In the genomic region with DNA sequence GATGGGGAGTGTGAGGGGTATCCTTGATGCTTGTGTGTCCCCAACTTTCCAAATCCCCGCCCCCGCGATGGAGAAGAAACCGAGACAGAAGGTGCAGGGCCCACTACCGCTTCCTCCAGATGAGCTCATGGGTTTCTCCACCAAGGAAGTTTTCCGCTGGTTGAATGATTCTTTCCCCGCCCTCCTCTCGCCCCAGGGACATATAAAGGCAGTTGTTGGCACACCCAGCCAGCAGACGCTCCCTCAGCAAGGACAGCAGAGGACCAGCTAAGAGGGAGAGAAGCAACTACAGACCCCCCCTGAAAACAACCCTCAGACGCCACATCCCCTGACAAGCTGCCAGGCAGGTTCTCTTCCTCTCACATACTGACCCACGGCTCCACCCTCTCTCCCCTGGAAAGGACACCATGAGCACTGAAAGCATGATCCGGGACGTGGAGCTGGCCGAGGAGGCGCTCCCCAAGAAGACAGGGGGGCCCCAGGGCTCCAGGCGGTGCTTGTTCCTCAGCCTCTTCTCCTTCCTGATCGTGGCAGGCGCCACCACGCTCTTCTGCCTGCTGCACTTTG, we compare ENCODE assay signal across 9 cellular contexts. TPM values are rescaled to one million over a fixed set of nuclear protein-coding genes. Genes with fewer than 3 reads are reported as not detected.
A peak's percentile ranks its signal among the peaks of the same experiment; 100 is the strongest.
DNase-seq lines count a peak whose midpoint lies in the region; ATAC-seq and TF ChIP-seq lines count a peak whose summit lies in the region.
"Had no signal": no experiment of that assay in that cellular context is flagged by ENCODE, and none has a peak within 500 bp of the region (broad histone marks: within the 10 kb centered on the region; RNA-seq: fewer than 3 reads in every experiment).

TSS of gene TNF (plus strand) at position 231 of the 567 bp plus-strand sequence. CDS start at position 408, 177 bp downstream.

- peaks cover 9% of the 10 kb centered on the region for H3K36me3 Mint-ChIP-seq in memory B cell
- H3K36me3 Mint-ChIP-seq in stimulated activated naive CD8-positive, alpha-beta T cell treated with anti-CD3 and anti-CD28 coated beads, Interleukin-15, Interleukin-2, amounts not matched to agents 100 ng/mL and 50 ng/mL, for 24 hours (ENCODE audit: low read depth), result peaks cover 56% of the 10 kb centered on the region

- peak within 1 kb of the TSS; percentile 88 for H3K4me3 Mint-ChIP-seq in memory B cell
- H3K4me3 Mint-ChIP-seq in stimulated activated naive CD8-positive, alpha-beta T cell treated with anti-CD3 and anti-CD28 coated beads, Interleukin-15, Interleukin-2, amounts not matched to agents 100 ng/mL and 50 ng/mL, for 24 hours, result peak within 1 kb of the TSS; percentile 98

- H3K27me3 Mint-ChIP-seq in memory B cell, result no peaks in the 10 kb centered on the region
- no peaks in the 10 kb centered on the region for H3K27me3 Mint-ChIP-seq in stimulated activated naive CD8-positive, alpha-beta T cell treated with anti-CD3 and anti-CD28 coated beads, Interleukin-15, Interleukin-2, amounts not matched to agents 100 ng/mL and 50 ng/mL, for 24 hours

- DNase-seq in Caki2 (ENCODE audit: low read depth), result peak; percentile 71
- peak; percentile 67 for DNase-seq in RPMI7951 (ENCODE audit: low read depth)
- peak; percentile 75 for DNase-seq in activated naive CD4-positive, alpha-beta T cell treated with anti-CD3 and anti-CD28 coated beads, Interleukin-2, amount 50 U/mL, for 16 hours
- DNase-seq in memory B cell (ENCODE audit: low spot score in 2 of 2), result peak in 1 of 2 donors; percentile 29
- DNase-seq in GOT3 (lab: John Stamatoyannopoulos, UW), result no peak
- no peak for DNase-seq in foreskin fibroblast
- no peak for DNase-seq in NCI-H2081 (lab: John Stamatoyannopoulos, UW)

- in situ Hi-C loops in Caki2 (cut with HindIII; ENCODE audit: low pct_unique_long_range_greater_than_20kb, low sequenced_read_pairs), result no loop called here

- H3K27ac Mint-ChIP-seq in memory B cell, result peak within 1 kb of the TSS; percentile 95
- peak within 1 kb of the TSS; percentile 100 for H3K27ac Mint-ChIP-seq in stimulated activated naive CD8-positive, alpha-beta T cell treated with anti-CD3 and anti-CD28 coated beads, Interleukin-15, Interleukin-2, amounts not matched to agents 100 ng/mL and 50 ng/mL, for 24 hours

- no peaks in the 10 kb centered on the region for H3K9me3 Mint-ChIP-seq in memory B cell
- H3K9me3 Mint-ChIP-seq in stimulated activated naive CD8-positive, alpha-beta T cell treated with anti-CD3 and anti-CD28 coated beads, Interleukin-15, Interleukin-2, amounts not matched to agents 100 ng/mL and 50 ng/mL, for 24 hours, result no peaks in the 10 kb centered on the region

- peak; percentile 13 for ATAC-seq in memory B cell (ENCODE audit: low read depth)

- peaks cover 63% of the 10 kb centered on the region for H3K4me1 Mint-ChIP-seq in memory B cell
- H3K4me1 Mint-ChIP-seq in stimulated activated naive CD8-positive, alpha-beta T cell treated with anti-CD3 and anti-CD28 coated beads, Interleukin-15, Interleukin-2, amounts not matched to agents 100 ng/mL and 50 ng/mL, for 24 hours (ENCODE audit: low read depth), result peaks cover 97% of the 10 kb centered on the region

- H3K4me3 ChIP-seq in foreskin fibroblast (ENCODE audit: low read depth in 1 of 2, low read length in 2 of 2), result no peak within 1 kb of the TSS
- H3K4me3 ChIP-seq: cardiac muscle cell had no signal

- no peak for TF ChIP-seq CTCF in foreskin fibroblast (IDR thresholded peaks at IDR 0.05; ENCODE audit: low read depth, low read length)

RNA-seq across cellular contexts. Expression of gene TNF, which starts in this region (rescaled TPM):
- total RNA-seq in Caki2 (2014; rRNA removed; shearing (Covaris generic); ENCODE audit: low replicate concordance), result 0.91 and 4.3 TPM in 2 replicates
- total RNA-seq in RPMI7951 (2014; rRNA removed; shearing (Covaris generic)), result 1.7 TPM in 2 replicates
- total RNA-seq: cardiac muscle cell had no signal

Comparison
In these comparisons a context has a peak if more than half of its experiments do, and no peak if none do; other contexts are left out.
1. DNase-seq: peak in Caki2 (single experiment), RPMI7951 (single experiment) and activated naive CD4-positive, alpha-beta T cell treated with anti-CD3 and anti-CD28 coated beads, Interleukin-2, amount 50 U/mL, for 16 hours (single experiment); none in GOT3 (single experiment), foreskin fibroblast (0 of 2) and NCI-H2081 (0 of 2).